ENCODE assay signal across 1 cellular context in genomic region chr15:41284425-41285177, GRCh38.
TF ChIP-seq lines count a peak whose summit lies in the region.

No MANE protein-coding gene starts in this region.

TF ChIP-seq in K562, 482 proteins besides CTCF, POLR2A, EP300 and RAD21:
- TF ChIP-seq FOXJ3 (CRISPR knock-in tag; IDR thresholded peaks at IDR 0.05): 0 out of 2 replicates have a peak, but pooled peaks have one; percentile 10
- TF ChIP-seq MAFF (IDR thresholded peaks at IDR 0.05; ENCODE audit: low read length): 0 out of 2 replicates have a peak, but pooled peaks have one; percentile 9
- peak; percentile 33 for TF ChIP-seq HDAC3 (IDR thresholded peaks at IDR 0.05; ENCODE audit: borderline replicate concordance, partially characterized antibody)
- TF ChIP-seq ZNF23 (CRISPR knock-in tag; IDR thresholded peaks at IDR 0.05): no peak
- TF ChIP-seq MAFG (tag; conservative IDR thresholded peaks at IDR 0.05): peak; percentile 3; the same call in 1 of the 2 replicates
- peak; percentile 20 for TF ChIP-seq TAF1 (IDR thresholded peaks at IDR 0.05; ENCODE audit: control insufficient read depth, extremely low read depth, insufficient read depth, low read length, severe bottlenecking)
- 0 out of 2 replicates have a peak, but pooled peaks have one; percentile 59 for TF ChIP-seq SMARCA4 (IDR thresholded peaks at IDR 0.05)
- TF ChIP-seq ZNF717 (CRISPR knock-in tag; IDR thresholded peaks at IDR 0.05): no peak
- TF ChIP-seq NR2C2 (CRISPR knock-in tag; IDR thresholded peaks at IDR 0.05): no peak
- peak; percentile 51; the same call in 1 of the 2 replicates for TF ChIP-seq NR2C2 (tag; IDR thresholded peaks at IDR 0.05)
- TF ChIP-seq ZNF431 (CRISPR knock-in tag; IDR thresholded peaks at IDR 0.05): 0 out of 2 replicates have a peak, but pooled peaks have one; percentile 5
- TF ChIP-seq, protein P1, sequence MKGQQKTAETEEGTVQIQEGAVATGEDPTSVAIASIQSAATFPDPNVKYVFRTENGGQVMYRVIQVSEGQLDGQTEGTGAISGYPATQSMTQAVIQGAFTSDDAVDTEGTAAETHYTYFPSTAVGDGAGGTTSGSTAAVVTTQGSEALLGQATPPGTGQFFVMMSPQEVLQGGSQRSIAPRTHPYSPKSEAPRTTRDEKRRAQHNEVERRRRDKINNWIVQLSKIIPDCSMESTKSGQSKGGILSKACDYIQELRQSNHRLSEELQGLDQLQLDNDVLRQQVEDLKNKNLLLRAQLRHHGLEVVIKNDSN (CRISPR knock-in tag; IDR thresholded peaks at IDR 0.05): no peak
- peak in 1 of 3 experiments; percentile 82; a peak in 2 of 6 replicates for TF ChIP-seq ZBTB11 (CRISPR knock-in tag; IDR thresholded peaks at IDR 0.05)
- peak; percentile 43 for TF ChIP-seq ESRRA (IDR thresholded peaks at IDR 0.05; ENCODE audit: borderline replicate concordance, low read depth)
- TF ChIP-seq, protein P2, sequence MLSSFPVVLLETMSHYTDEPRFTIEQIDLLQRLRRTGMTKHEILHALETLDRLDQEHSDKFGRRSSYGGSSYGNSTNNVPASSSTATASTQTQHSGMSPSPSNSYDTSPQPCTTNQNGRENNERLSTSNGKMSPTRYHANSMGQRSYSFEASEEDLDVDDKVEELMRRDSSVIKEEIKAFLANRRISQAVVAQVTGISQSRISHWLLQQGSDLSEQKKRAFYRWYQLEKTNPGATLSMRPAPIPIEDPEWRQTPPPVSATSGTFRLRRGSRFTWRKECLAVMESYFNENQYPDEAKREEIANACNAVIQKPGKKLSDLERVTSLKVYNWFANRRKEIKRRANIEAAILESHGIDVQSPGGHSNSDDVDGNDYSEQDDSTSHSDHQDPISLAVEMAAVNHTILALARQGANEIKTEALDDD (IDR thresholded peaks at IDR 0.05): peak; percentile 33; the same call in 1 of the 2 replicates
- 0 out of 2 replicates have a peak, but pooled peaks have one; percentile 41 for TF ChIP-seq ARID1B (IDR thresholded peaks at IDR 0.05)
- TF ChIP-seq SAP30 (IDR thresholded peaks at IDR 0.05; ENCODE audit: borderline replicate concordance, insufficient read depth, low read depth, low read length, poor library complexity, severe bottlenecking): no peak
- peak; percentile 64; the same call in 1 of the 2 replicates for TF ChIP-seq GATA2 (CRISPR knock-in tag; IDR thresholded peaks at IDR 0.05)
- TF ChIP-seq NFE2 (IDR thresholded peaks at IDR 0.05; ENCODE audit: low read depth): peak; percentile 27; the same call in 1 of the 2 replicates
- peak; percentile 33 for TF ChIP-seq DACH1 (IDR thresholded peaks at IDR 0.05; ENCODE audit: partially characterized antibody)
- TF ChIP-seq POLR2AphosphoS5 (IDR thresholded peaks at IDR 0.05; ENCODE audit: control insufficient read depth, insufficient read depth, low read depth, low read length): peak; percentile 20; the same call in 1 of the 2 replicates
- TF ChIP-seq, protein P3, sequence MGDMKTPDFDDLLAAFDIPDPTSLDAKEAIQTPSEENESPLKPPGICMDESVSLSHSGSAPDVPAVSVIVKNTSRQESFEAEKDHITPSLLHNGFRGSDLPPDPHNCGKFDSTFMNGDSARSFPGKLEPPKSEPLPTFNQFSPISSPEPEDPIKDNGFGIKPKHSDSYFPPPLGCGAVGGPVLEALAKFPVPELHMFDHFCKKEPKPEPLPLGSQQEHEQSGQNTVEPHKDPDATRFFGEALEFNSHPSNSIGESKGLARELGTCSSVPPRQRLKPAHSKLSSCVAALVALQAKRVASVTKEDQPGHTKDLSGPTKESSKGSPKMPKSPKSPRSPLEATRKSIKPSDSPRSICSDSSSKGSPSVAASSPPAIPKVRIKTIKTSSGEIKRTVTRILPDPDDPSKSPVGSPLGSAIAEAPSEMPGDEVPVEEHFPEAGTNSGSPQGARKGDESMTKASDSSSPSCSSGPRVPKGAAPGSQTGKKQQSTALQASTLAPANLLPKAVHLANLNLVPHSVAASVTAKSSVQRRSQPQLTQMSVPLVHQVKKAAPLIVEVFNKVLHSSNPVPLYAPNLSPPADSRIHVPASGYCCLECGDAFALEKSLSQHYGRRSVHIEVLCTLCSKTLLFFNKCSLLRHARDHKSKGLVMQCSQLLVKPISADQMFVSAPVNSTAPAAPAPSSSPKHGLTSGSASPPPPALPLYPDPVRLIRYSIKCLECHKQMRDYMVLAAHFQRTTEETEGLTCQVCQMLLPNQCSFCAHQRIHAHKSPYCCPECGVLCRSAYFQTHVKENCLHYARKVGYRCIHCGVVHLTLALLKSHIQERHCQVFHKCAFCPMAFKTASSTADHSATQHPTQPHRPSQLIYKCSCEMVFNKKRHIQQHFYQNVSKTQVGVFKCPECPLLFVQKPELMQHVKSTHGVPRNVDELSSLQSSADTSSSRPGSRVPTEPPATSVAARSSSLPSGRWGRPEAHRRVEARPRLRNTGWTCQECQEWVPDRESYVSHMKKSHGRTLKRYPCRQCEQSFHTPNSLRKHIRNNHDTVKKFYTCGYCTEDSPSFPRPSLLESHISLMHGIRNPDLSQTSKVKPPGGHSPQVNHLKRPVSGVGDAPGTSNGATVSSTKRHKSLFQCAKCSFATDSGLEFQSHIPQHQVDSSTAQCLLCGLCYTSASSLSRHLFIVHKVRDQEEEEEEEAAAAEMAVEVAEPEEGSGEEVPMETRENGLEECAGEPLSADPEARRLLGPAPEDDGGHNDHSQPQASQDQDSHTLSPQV (IDR thresholded peaks at IDR 0.05): 0 out of 2 replicates have a peak, but pooled peaks have one; percentile 17
- no peak for TF ChIP-seq XRCC5 (IDR thresholded peaks at IDR 0.05; ENCODE audit: low read depth, low read length)
- 0 out of 2 replicates have a peak, but pooled peaks have one; percentile 5 for TF ChIP-seq C11orf30 (IDR thresholded peaks at IDR 0.05; ENCODE audit: low read depth)
- no peak for TF ChIP-seq WHSC1 (IDR thresholded peaks at IDR 0.05; ENCODE audit: low read length)
- 0 out of 2 replicates have a peak, but pooled peaks have one; percentile 5 for TF ChIP-seq HCFC1 (IDR thresholded peaks at IDR 0.05; ENCODE audit: low read depth, low read length)
